11 cellular contexts compared by ENCODE assay signal in the genomic region with DNA sequence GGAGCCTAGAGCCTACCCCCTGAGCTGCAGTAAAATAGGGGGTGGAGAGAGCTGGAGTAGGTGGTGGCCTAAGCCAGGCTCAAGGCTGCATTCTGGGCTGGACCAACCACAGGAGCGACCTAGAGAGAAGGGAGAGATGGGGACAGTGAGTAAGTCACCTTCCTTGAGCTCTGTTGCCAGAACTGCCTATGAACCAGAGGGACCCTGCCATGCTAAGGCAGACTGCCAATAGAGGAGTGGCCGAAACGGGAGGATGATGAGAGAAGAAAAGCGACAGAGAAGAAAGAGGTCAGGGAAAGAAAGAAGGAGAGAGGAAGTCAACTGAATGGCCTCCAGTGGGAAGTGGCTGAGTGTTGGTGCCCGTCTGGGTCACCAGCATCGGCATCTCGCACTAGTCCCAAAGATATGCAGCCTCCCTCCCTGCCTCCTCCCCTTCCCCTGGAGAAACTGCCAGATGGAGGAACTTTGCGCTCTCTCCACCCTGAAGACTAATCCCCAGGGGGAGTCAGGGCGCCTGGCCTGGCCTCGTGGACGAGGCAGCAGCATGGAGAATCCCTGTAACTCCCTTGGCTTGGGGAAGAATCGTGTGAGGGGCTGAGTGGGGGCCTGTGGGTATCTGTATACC. TPM values are rescaled to one million over a fixed set of nuclear protein-coding genes. Genes with fewer than 3 reads are reported as not detected.
DNase-seq lines count a peak whose midpoint lies in the region; ATAC-seq and TF ChIP-seq lines count a peak whose summit lies in the region.
"Had no signal": no experiment of that assay in that cellular context is flagged by ENCODE, and none has a peak within 500 bp of the region (broad histone marks: within the 10 kb centered on the region; RNA-seq: fewer than 3 reads in every experiment).

No MANE protein-coding gene starts in this region.

- DNase-seq in T-helper 1 cell = no peak
- no peak for DNase-seq in Peyer's patch
- DNase-seq in fibroblast of lung (ENCODE audit: low read depth in 2 of 2) = no peak
- DNase-seq in NCI-H2029 treated with DMSO at 0.1 percent for 48 hours (lab: John Stamatoyannopoulos, UW) = no peak
- DNase-seq in NCI-H2081 treated with DMSO at 0.1 percent for 48 hours (lab: John Stamatoyannopoulos, UW) = no peak
- DNase-seq: ACHN, cortex of kidney, NCI-H1417 had no signal

- peak overlapping the region; percentile 69 for H3K27ac Mint-ChIP-seq in T-helper 1 cell treated with Interleukin-12 subunit alpha and Interleukin-12 subunit beta and Interleukin-4 antibody, amounts not matched to agents 30 μg/mL and 1 μg/mL, for 36 hours
- peak overlapping the region; percentile 96 for H3K27ac Mint-ChIP-seq in stimulated activated memory B cell treated with anti-CD40 and anti-IgM and Interleukin-4, amounts not matched to agents 10 μg/mL and 1 μg/mL and 100 μg/mL, for 72 hours

- no peak overlapping the region for H3K9ac ChIP-seq in fibroblast of lung (ENCODE audit: insufficient read depth, low read length)

- no peaks in the 10 kb centered on the region for H3K79me2 ChIP-seq in fibroblast of lung (ENCODE audit: control insufficient read depth, insufficient read depth, low read length)

- no peaks in the 10 kb centered on the region for H4K20me1 ChIP-seq in fibroblast of lung (ENCODE audit: control insufficient read depth, extremely low read depth, insufficient read depth, low read length)

- peak overlapping the region; percentile 64 for H3K4me3 Mint-ChIP-seq in T-helper 1 cell treated with Interleukin-12 subunit alpha and Interleukin-12 subunit beta and Interleukin-4 antibody, amounts not matched to agents 30 μg/mL and 1 μg/mL, for 36 hours
- H3K4me3 Mint-ChIP-seq in stimulated activated memory B cell treated with anti-CD40 and anti-IgM and Interleukin-4, amounts not matched to agents 10 μg/mL and 1 μg/mL and 100 μg/mL, for 72 hours = no peak overlapping the region

- H3K4me1 Mint-ChIP-seq in T-helper 1 cell treated with Interleukin-12 subunit alpha and Interleukin-12 subunit beta and Interleukin-4 antibody, amounts not matched to agents 30 μg/mL and 1 μg/mL, for 36 hours (ENCODE audit: low read depth) = peaks cover 46% of the 10 kb centered on the region
- peaks cover 63% of the 10 kb centered on the region for H3K4me1 Mint-ChIP-seq in stimulated activated memory B cell treated with anti-CD40 and anti-IgM and Interleukin-4, amounts not matched to agents 10 μg/mL and 1 μg/mL and 100 μg/mL, for 72 hours

- H3K9me3 Mint-ChIP-seq in T-helper 1 cell treated with Interleukin-12 subunit alpha and Interleukin-12 subunit beta and Interleukin-4 antibody, amounts not matched to agents 30 μg/mL and 1 μg/mL, for 36 hours = no peaks in the 10 kb centered on the region
- no peaks in the 10 kb centered on the region for H3K9me3 Mint-ChIP-seq in stimulated activated memory B cell treated with anti-CD40 and anti-IgM and Interleukin-4, amounts not matched to agents 10 μg/mL and 1 μg/mL and 100 μg/mL, for 72 hours

- H3K27me3 ChIP-seq in Peyer's patch (no peaks in the 10 kb centered on the region), fibroblast of lung (ENCODE audit: control insufficient read depth, insufficient read depth, low read length) (no peaks in the 10 kb centered on the region)

- H3K4me3 ChIP-seq in Peyer's patch (peak overlapping the region in 1 of 4 donors; percentile 29), fibroblast of lung (replicated peaks in 1 of 4; ENCODE audit: control extremely low read depth in 1 of 4, insufficient read depth in 1 of 4, low read depth in 3 of 4, low read length in 4 of 4) (no peak overlapping the region)

- H3K4me1 ChIP-seq in Peyer's patch (peaks cover 0 to 29% (median 14%) of the 10 kb centered on the region in 4 donors), fibroblast of lung (ENCODE audit: control insufficient read depth, extremely low read depth, insufficient read depth, low read length) (peaks cover 7% of the 10 kb centered on the region)

- TF ChIP-seq POLR2A in Peyer's patch (IDR thresholded peaks at IDR 0.05) = no peak

- H3K9me3 ChIP-seq in Peyer's patch = no peaks in the 10 kb centered on the region
- H3K9me3 ChIP-seq in fibroblast of lung (ENCODE audit: control insufficient read depth, insufficient read depth, low read depth, low read length) = no peaks in the 10 kb centered on the region

- no peak overlapping the region for H3K4me2 ChIP-seq in fibroblast of lung (ENCODE audit: extremely low read depth, insufficient read depth, low read length)

- H3K27ac ChIP-seq in Peyer's patch = peak overlapping the region; percentile 32 to 81 (median 70)
- H3K27ac ChIP-seq in fibroblast of lung (ENCODE audit: insufficient read depth, low read length) = peak overlapping the region; percentile 51

- H3K36me3 Mint-ChIP-seq in T-helper 1 cell treated with Interleukin-12 subunit alpha and Interleukin-12 subunit beta and Interleukin-4 antibody, amounts not matched to agents 30 μg/mL and 1 μg/mL, for 36 hours (ENCODE audit: low read depth) = peaks cover 9% of the 10 kb centered on the region
- H3K36me3 Mint-ChIP-seq in stimulated activated memory B cell treated with anti-CD40 and anti-IgM and Interleukin-4, amounts not matched to agents 10 μg/mL and 1 μg/mL and 100 μg/mL, for 72 hours = no peaks in the 10 kb centered on the region

- TF ChIP-seq CTCF in Peyer's patch (IDR thresholded peaks at IDR 0.05) (no peak), fibroblast of lung (conservative IDR thresholded peaks at IDR 0.05 in 1 of 2, IDR thresholded peaks at IDR 0.05 in 1 of 2; ENCODE audit: low read depth in 1 of 2, low read length in 2 of 2) (no peak)

- no peak for ATAC-seq in stimulated activated memory B cell treated with anti-CD40 and anti-IgM and Interleukin-4, amounts not matched to agents 10 μg/mL and 1 μg/mL and 100 μg/mL, for 72 hours
- no peak for ATAC-seq in GM19463 (IDR thresholded peaks at IDR 0.05; ENCODE audit: unreplicated experiment)

- no peaks in the 10 kb centered on the region for H3K27me3 Mint-ChIP-seq in T-helper 1 cell treated with Interleukin-12 subunit alpha and Interleukin-12 subunit beta and Interleukin-4 antibody, amounts not matched to agents 30 μg/mL and 1 μg/mL, for 36 hours (ENCODE audit: low read depth)
- no peaks in the 10 kb centered on the region for H3K27me3 Mint-ChIP-seq in stimulated activated memory B cell treated with anti-CD40 and anti-IgM and Interleukin-4, amounts not matched to agents 10 μg/mL and 1 μg/mL and 100 μg/mL, for 72 hours

- no peaks in the 10 kb centered on the region for H3K36me3 ChIP-seq in Peyer's patch
- peaks cover 2% of the 10 kb centered on the region for H3K36me3 ChIP-seq in fibroblast of lung (ENCODE audit: control insufficient read depth, insufficient read depth, low read length)

- no peak overlapping the region for H2AFZ ChIP-seq in fibroblast of lung (ENCODE audit: low read length)

RNA-seq across cellular contexts. Expression of a gene that starts 28.8 kb away (rescaled TPM):
- total RNA-seq in Peyer's patch = 10 to 100 TPM; 17.3 to 47.3 (median 43.7) TPM
- total RNA-seq in fibroblast of lung = 5.9 and 9.9 TPM in 2 replicates
- 13.7 and 17.0 TPM in 2 replicates for polyA plus RNA-seq in fibroblast of lung
- polyA plus RNA-seq in fibroblast of lung (2012) = 14.3 and 16.1 TPM in 2 replicates
- 47.0 and 56.4 TPM in 2 replicates for polyA minus RNA-seq in fibroblast of lung (ENCODE audit: low replicate concordance)
